ENCODE assay signal across 24 cellular contexts in the genomic region with DNA sequence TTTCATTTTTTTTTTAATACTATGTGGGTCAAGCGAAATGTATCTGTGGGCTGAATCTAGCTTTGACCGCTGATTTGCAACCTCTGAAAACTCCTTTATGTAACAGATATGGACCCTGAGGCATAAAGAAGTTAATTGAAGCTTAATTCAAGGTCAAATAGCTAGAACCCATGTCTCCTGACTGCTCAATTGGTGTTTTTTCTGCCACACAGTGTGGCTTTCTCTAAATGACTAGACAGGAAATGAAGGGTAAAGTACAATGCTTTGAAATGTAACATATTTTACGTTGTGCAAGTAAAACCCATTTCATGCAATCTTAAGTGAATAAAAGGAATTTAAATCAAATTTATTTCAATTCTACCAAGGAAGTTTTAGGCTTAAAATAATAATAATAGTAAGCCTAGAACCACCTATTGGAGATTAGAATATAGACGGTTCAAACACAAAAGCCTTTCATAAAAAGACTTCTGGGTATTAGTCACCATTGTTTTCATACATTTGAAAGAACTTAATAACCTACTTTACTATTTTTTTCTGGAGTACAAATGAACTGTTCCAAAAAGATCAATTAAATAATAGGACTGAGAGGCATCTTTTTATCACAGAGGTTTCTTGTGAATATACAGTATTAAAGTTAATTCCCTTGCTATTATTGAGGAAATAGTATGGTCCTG.
A peak's percentile ranks its signal among the peaks of the same experiment; 100 is the strongest.
DNase-seq lines count a peak whose midpoint lies in the region; ATAC-seq, FAIRE-seq and TF ChIP-seq lines count a peak whose summit lies in the region.
"Had no signal": no experiment of that assay in that cellular context is flagged by ENCODE, and none has a peak within 500 bp of the region (broad histone marks: within the 10 kb centered on the region; RNA-seq: fewer than 3 reads in every experiment).

No MANE protein-coding gene starts in this region.

- ATAC-seq in GM18502 (IDR thresholded peaks at IDR 0.05; ENCODE audit: poor library complexity, unreplicated experiment) (peak; percentile 84), GM19035 (IDR thresholded peaks at IDR 0.05; ENCODE audit: unreplicated experiment) (peak; percentile 75), HG02759 (IDR thresholded peaks at IDR 0.05; ENCODE audit: unreplicated experiment) (peak; percentile 92), HG03558 (IDR thresholded peaks at IDR 0.05; ENCODE audit: extremely low read depth, unreplicated experiment) (peak; percentile 75), HG03159 (IDR thresholded peaks at IDR 0.05; ENCODE audit: unreplicated experiment) (no peak)
- ATAC-seq: A549 had no signal

- no peak overlapping the region for H3K4me3 ChIP-seq in SJCRH30
- H3K4me3 ChIP-seq: A549; BLaER1 treated with 17β-estradiol and CSF1 and Interleukin-3, amounts not matched to agents 10 nM and 100 nM; coronary artery; ovary; PC-9; sigmoid colon; SJSA1; upper lobe of left lung had no signal

- TF ChIP-seq POLR2A in GM12891 (IDR thresholded peaks at IDR 0.05; ENCODE audit: low read depth, low read length), result no peak

- H3K4me1 ChIP-seq in SJCRH30, result no peaks in the 10 kb centered on the region
- H3K4me1 ChIP-seq: A549; BLaER1 treated with 17β-estradiol and CSF1 and Interleukin-3, amounts not matched to agents 10 nM and 100 nM; sigmoid colon; SJSA1; upper lobe of left lung had no signal

- H3K36me3 ChIP-seq in SJCRH30, result no peaks in the 10 kb centered on the region
- H3K36me3 ChIP-seq: BLaER1 treated with 17β-estradiol and CSF1 and Interleukin-3, amounts not matched to agents 10 nM and 100 nM; brain microvascular endothelial cell; ovary; sigmoid colon; SJSA1; upper lobe of left lung had no signal

- no peaks in the 10 kb centered on the region for H3K9me3 ChIP-seq in SJCRH30 (replicated peaks)
- H3K9me3 ChIP-seq: A549; BLaER1 treated with 17β-estradiol and CSF1 and Interleukin-3, amounts not matched to agents 10 nM and 100 nM; ovary; sigmoid colon; SJSA1; upper lobe of left lung had no signal

- FAIRE-seq in GM12891 (lab: Jason Lieb, UNC), result no peak
- FAIRE-seq: A549, keratinocyte had no signal

- no peak overlapping the region for H3K27ac ChIP-seq in SJCRH30
- H3K27ac ChIP-seq: A549; BLaER1 treated with 17β-estradiol and CSF1 and Interleukin-3, amounts not matched to agents 10 nM and 100 nM; brain microvascular endothelial cell; coronary artery; ovary; PC-9; sigmoid colon; SJSA1; upper lobe of left lung had no signal

- DNase-seq in SHP77 (lab: John Stamatoyannopoulos, UW), result no peak
- no peak for DNase-seq in GM12891 (ENCODE audit: insufficient read length, low spot score)
- no peak for DNase-seq in SJCRH30
- DNase-seq: activated CD4-positive, CD25-positive, alpha-beta regulatory T cell treated with anti-CD3 and anti-CD28 coated beads, Interleukin-2, amount 50 U/mL, for 72 hours; brain microvascular endothelial cell; hippocampal formation; KG1; mammary epithelial cell; NCI-H748 treated with DMSO at 0.1 percent for 48 hours; ovary; PC-9; sigmoid colon; T1000; upper lobe of left lung had no signal

- H3K27me3 ChIP-seq in SJCRH30, result no peaks in the 10 kb centered on the region
- H3K27me3 ChIP-seq: BLaER1 treated with 17β-estradiol and CSF1 and Interleukin-3, amounts not matched to agents 10 nM and 100 nM; brain microvascular endothelial cell; ovary; sigmoid colon; SJSA1; upper lobe of left lung had no signal

TF ChIP-seq in GM12891, 5 proteins besides CTCF, POLR2A, EP300 and RAD21:
- TF ChIP-seq POLR2AphosphoS5 (IDR thresholded peaks at IDR 0.05; ENCODE audit: low read depth, low read length), result no peak
- no peak for TF ChIP-seq TAF1 (IDR thresholded peaks at IDR 0.05; ENCODE audit: low read depth, low read length)
- no peak for TF ChIP-seq PAX5 (IDR thresholded peaks at IDR 0.05; ENCODE audit: insufficient read depth, low read length, severe bottlenecking)
- no peak for TF ChIP-seq POU2F2 (IDR thresholded peaks at IDR 0.05; ENCODE audit: low read depth, low read length)
- no peak for TF ChIP-seq SPI1 (IDR thresholded peaks at IDR 0.05; ENCODE audit: low read depth, low read length)
